Comparison of ENCODE assay signal across 1 cellular context in the genomic region with DNA sequence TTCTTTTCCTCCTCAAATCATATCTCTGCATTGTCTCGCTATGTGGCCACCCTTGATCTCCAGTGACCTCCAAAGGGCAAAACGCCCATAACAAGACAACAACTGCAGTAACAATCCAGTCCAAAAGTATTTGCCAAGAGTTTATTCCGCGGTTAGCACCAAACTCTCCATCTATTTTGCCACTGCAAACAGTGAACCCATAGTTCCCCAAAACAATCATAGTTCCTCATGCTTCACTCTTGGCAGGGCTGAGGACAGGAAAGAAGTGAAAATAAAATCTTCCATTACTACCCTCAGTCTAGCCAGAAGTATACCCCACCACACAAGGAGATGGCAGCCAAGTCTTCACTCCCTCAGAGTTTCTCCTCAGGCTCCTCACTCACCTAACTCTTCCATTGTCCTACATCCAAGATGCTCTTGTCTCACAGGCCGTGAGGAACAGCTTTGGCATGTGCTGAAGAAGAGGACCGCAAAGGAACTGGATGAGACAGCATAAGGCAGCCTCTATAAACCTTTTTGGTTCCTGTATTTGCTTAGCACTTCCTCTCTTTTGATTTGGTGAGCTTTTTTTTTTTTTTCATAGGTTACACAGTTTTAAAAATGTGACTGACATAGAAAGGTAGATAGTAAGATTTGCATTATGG.
TF ChIP-seq lines count a peak whose summit lies in the region.

A gene (minus strand): TSS at position 480 of the 644 bp plus-strand sequence. CDS start 84 bp downstream, at position 396.

TF ChIP-seq in GM12878, 131 proteins besides CTCF, POLR2A, EP300 and RAD21 (continued from another document and continues in another):
- no peak for TF ChIP-seq NFYA (IDR thresholded peaks at IDR 0.05; ENCODE audit: borderline replicate concordance, low read depth, low read length)
- no peak for TF ChIP-seq ZBED1 (IDR thresholded peaks at IDR 0.05; ENCODE audit: borderline replicate concordance)
- 0 out of 2 replicates have a peak, but pooled peaks have one; percentile 18 for TF ChIP-seq CREM (IDR thresholded peaks at IDR 0.05; ENCODE audit: low read depth)
- TF ChIP-seq, protein P1, sequence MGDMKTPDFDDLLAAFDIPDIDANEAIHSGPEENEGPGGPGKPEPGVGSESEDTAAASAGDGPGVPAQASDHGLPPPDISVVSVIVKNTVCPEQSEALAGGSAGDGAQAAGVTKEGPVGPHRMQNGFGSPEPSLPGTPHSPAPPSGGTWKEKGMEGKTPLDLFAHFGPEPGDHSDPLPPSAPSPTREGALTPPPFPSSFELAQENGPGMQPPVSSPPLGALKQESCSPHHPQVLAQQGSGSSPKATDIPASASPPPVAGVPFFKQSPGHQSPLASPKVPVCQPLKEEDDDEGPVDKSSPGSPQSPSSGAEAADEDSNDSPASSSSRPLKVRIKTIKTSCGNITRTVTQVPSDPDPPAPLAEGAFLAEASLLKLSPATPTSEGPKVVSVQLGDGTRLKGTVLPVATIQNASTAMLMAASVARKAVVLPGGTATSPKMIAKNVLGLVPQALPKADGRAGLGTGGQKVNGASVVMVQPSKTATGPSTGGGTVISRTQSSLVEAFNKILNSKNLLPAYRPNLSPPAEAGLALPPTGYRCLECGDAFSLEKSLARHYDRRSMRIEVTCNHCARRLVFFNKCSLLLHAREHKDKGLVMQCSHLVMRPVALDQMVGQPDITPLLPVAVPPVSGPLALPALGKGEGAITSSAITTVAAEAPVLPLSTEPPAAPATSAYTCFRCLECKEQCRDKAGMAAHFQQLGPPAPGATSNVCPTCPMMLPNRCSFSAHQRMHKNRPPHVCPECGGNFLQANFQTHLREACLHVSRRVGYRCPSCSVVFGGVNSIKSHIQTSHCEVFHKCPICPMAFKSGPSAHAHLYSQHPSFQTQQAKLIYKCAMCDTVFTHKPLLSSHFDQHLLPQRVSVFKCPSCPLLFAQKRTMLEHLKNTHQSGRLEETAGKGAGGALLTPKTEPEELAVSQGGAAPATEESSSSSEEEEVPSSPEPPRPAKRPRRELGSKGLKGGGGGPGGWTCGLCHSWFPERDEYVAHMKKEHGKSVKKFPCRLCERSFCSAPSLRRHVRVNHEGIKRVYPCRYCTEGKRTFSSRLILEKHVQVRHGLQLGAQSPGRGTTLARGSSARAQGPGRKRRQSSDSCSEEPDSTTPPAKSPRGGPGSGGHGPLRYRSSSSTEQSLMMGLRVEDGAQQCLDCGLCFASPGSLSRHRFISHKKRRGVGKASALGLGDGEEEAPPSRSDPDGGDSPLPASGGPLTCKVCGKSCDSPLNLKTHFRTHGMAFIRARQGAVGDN (IDR thresholded peaks at IDR 0.05), result peak; percentile 83
- TF ChIP-seq TAF1 (IDR thresholded peaks at IDR 0.05; ENCODE audit: borderline replicate concordance, low read depth, low read length), result peak; percentile 89
- TF ChIP-seq, protein P2, sequence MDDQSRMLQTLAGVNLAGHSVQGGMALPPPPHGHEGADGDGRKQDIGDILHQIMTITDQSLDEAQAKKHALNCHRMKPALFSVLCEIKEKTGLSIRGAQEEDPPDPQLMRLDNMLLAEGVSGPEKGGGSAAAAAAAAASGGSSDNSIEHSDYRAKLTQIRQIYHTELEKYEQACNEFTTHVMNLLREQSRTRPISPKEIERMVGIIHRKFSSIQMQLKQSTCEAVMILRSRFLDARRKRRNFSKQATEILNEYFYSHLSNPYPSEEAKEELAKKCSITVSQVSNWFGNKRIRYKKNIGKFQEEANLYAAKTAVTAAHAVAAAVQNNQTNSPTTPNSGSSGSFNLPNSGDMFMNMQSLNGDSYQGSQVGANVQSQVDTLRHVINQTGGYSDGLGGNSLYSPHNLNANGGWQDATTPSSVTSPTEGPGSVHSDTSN (IDR thresholded peaks at IDR 0.05; ENCODE audit: insufficient replicate concordance, low read depth, low read length), result no peak
- no peak for TF ChIP-seq NR2C1 (IDR thresholded peaks at IDR 0.05)
- no peak for TF ChIP-seq JUND (IDR thresholded peaks at IDR 0.05; ENCODE audit: low read depth, low read length)
- TF ChIP-seq, protein P3, sequence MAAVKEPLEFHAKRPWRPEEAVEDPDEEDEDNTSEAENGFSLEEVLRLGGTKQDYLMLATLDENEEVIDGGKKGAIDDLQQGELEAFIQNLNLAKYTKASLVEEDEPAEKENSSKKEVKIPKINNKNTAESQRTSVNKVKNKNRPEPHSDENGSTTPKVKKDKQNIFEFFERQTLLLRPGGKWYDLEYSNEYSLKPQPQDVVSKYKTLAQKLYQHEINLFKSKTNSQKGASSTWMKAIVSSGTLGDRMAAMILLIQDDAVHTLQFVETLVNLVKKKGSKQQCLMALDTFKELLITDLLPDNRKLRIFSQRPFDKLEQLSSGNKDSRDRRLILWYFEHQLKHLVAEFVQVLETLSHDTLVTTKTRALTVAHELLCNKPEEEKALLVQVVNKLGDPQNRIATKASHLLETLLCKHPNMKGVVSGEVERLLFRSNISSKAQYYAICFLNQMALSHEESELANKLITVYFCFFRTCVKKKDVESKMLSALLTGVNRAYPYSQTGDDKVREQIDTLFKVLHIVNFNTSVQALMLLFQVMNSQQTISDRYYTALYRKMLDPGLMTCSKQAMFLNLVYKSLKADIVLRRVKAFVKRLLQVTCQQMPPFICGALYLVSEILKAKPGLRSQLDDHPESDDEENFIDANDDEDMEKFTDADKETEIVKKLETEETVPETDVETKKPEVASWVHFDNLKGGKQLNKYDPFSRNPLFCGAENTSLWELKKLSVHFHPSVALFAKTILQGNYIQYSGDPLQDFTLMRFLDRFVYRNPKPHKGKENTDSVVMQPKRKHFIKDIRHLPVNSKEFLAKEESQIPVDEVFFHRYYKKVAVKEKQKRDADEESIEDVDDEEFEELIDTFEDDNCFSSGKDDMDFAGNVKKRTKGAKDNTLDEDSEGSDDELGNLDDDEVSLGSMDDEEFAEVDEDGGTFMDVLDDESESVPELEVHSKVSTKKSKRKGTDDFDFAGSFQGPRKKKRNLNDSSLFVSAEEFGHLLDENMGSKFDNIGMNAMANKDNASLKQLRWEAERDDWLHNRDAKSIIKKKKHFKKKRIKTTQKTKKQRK (IDR thresholded peaks at IDR 0.05; ENCODE audit: low read depth, low read length), result no peak
- TF ChIP-seq, protein P4, sequence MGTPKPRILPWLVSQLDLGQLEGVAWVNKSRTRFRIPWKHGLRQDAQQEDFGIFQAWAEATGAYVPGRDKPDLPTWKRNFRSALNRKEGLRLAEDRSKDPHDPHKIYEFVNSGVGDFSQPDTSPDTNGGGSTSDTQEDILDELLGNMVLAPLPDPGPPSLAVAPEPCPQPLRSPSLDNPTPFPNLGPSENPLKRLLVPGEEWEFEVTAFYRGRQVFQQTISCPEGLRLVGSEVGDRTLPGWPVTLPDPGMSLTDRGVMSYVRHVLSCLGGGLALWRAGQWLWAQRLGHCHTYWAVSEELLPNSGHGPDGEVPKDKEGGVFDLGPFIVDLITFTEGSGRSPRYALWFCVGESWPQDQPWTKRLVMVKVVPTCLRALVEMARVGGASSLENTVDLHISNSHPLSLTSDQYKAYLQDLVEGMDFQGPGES (IDR thresholded peaks at IDR 0.05), result no peak
- no peak for TF ChIP-seq ZSCAN29 (IDR thresholded peaks at IDR 0.05)
- TF ChIP-seq CREB1 (IDR thresholded peaks at IDR 0.05; ENCODE audit: low read depth), result no peak
- peak; percentile 96 for TF ChIP-seq ZNF384 (IDR thresholded peaks at IDR 0.05; ENCODE audit: borderline replicate concordance, low read depth, low read length)
- no peak for TF ChIP-seq MYC (IDR thresholded peaks at IDR 0.05; ENCODE audit: insufficient read depth, insufficient read length, insufficient replicate concordance, low read length, severe bottlenecking)
- peak; percentile 55 to 73; a peak in 3 of 4 replicates for TF ChIP-seq BHLHE40 (IDR thresholded peaks at IDR 0.05; ENCODE audit: borderline replicate concordance in 1 of 2, low read depth in 2 of 2, low read length in 1 of 2)
- no peak for TF ChIP-seq BRCA1 (IDR thresholded peaks at IDR 0.05; ENCODE audit: low read depth, low read length)
- no peak for TF ChIP-seq CHD2 (IDR thresholded peaks at IDR 0.05; ENCODE audit: borderline replicate concordance, low read depth, low read length)
- TF ChIP-seq BCL11A (IDR thresholded peaks at IDR 0.05; ENCODE audit: low read depth, low read length), result no peak
- peak; percentile 27; the same call in 1 of the 2 replicates for TF ChIP-seq YY1 (IDR thresholded peaks at IDR 0.05; ENCODE audit: low read depth, low read length)
- TF ChIP-seq LARP7 (IDR thresholded peaks at IDR 0.05), result 0 out of 2 replicates have a peak, but pooled peaks have one; percentile 17
- 0 out of 2 replicates have a peak, but pooled peaks have one; percentile 20 for TF ChIP-seq GABPA (IDR thresholded peaks at IDR 0.05; ENCODE audit: low read depth)
- TF ChIP-seq ZNF207 (IDR thresholded peaks at IDR 0.05; ENCODE audit: borderline replicate concordance), result 0 out of 2 replicates have a peak, but pooled peaks have one; percentile 76
- TF ChIP-seq CHD4 (IDR thresholded peaks at IDR 0.05), result no peak
- TF ChIP-seq, protein P5, sequence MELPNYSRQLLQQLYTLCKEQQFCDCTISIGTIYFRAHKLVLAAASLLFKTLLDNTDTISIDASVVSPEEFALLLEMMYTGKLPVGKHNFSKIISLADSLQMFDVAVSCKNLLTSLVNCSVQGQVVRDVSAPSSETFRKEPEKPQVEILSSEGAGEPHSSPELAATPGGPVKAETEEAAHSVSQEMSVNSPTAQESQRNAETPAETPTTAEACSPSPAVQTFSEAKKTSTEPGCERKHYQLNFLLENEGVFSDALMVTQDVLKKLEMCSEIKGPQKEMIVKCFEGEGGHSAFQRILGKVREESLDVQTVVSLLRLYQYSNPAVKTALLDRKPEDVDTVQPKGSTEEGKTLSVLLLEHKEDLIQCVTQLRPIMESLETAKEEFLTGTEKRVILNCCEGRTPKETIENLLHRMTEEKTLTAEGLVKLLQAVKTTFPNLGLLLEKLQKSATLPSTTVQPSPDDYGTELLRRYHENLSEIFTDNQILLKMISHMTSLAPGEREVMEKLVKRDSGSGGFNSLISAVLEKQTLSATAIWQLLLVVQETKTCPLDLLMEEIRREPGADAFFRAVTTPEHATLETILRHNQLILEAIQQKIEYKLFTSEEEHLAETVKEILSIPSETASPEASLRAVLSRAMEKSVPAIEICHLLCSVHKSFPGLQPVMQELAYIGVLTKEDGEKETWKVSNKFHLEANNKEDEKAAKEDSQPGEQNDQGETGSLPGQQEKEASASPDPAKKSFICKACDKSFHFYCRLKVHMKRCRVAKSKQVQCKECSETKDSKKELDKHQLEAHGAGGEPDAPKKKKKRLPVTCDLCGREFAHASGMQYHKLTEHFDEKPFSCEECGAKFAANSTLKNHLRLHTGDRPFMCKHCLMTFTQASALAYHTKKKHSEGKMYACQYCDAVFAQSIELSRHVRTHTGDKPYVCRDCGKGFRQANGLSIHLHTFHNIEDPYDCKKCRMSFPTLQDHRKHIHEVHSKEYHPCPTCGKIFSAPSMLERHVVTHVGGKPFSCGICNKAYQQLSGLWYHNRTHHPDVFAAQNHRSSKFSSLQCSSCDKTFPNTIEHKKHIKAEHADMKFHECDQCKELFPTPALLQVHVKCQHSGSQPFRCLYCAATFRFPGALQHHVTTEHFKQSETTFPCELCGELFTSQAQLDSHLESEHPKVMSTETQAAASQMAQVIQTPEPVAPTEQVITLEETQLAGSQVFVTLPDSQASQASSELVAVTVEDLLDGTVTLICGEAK (IDR thresholded peaks at IDR 0.05; ENCODE audit: borderline replicate concordance), result no peak
- TF ChIP-seq MYB (IDR thresholded peaks at IDR 0.05; ENCODE audit: borderline replicate concordance, low read depth, low read length), result no peak
- no peak for TF ChIP-seq ZNF622 (IDR thresholded peaks at IDR 0.05)
- TF ChIP-seq CBX5 (IDR thresholded peaks at IDR 0.05; ENCODE audit: low read depth), result peak; percentile 58; the same call in 1 of the 2 replicates
- TF ChIP-seq RB1 (IDR thresholded peaks at IDR 0.05; ENCODE audit: borderline replicate concordance), result peak; percentile 46; the same call in 1 of the 2 replicates
- TF ChIP-seq SREBF1 (IDR thresholded peaks at IDR 0.05; ENCODE audit: low read length), result no peak
- TF ChIP-seq FOXK2 (IDR thresholded peaks at IDR 0.05), result no peak
- TF ChIP-seq ETV6 (conservative IDR thresholded peaks at IDR 0.05 in 1 of 2, IDR thresholded peaks at IDR 0.05 in 1 of 2; ENCODE audit: borderline replicate concordance in 1 of 2, low read depth in 1 of 2), result peak in 1 of 2 experiments; percentile 31; a peak in 1 of 4 replicates
- TF ChIP-seq FOXM1 (IDR thresholded peaks at IDR 0.05; ENCODE audit: low read depth, low read length), result peak; percentile 53; the same call in 1 of the 2 replicates
- no peak for TF ChIP-seq NR2C2 (IDR thresholded peaks at IDR 0.05; ENCODE audit: borderline replicate concordance, control insufficient read depth, insufficient read length, low read depth)
- no peak for TF ChIP-seq PAX5 (IDR thresholded peaks at IDR 0.05; ENCODE audit: borderline replicate concordance, low read depth, low read length)
- no peak for TF ChIP-seq FOS (IDR thresholded peaks at IDR 0.05; ENCODE audit: borderline replicate concordance, extremely low read depth, insufficient read length)
- TF ChIP-seq NBN (IDR thresholded peaks at IDR 0.05), result peak; percentile 81
- TF ChIP-seq, protein P6, sequence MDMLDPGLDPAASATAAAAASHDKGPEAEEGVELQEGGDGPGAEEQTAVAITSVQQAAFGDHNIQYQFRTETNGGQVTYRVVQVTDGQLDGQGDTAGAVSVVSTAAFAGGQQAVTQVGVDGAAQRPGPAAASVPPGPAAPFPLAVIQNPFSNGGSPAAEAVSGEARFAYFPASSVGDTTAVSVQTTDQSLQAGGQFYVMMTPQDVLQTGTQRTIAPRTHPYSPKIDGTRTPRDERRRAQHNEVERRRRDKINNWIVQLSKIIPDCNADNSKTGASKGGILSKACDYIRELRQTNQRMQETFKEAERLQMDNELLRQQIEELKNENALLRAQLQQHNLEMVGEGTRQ (IDR thresholded peaks at IDR 0.05; ENCODE audit: borderline replicate concordance, low read depth, low read length), result no peak
- TF ChIP-seq, protein P7, sequence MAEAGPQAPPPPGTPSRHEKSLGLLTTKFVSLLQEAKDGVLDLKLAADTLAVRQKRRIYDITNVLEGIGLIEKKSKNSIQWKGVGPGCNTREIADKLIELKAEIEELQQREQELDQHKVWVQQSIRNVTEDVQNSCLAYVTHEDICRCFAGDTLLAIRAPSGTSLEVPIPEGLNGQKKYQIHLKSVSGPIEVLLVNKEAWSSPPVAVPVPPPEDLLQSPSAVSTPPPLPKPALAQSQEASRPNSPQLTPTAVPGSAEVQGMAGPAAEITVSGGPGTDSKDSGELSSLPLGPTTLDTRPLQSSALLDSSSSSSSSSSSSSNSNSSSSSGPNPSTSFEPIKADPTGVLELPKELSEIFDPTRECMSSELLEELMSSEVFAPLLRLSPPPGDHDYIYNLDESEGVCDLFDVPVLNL (IDR thresholded peaks at IDR 0.05; ENCODE audit: low read depth, low read length), result no peak
- no peak for TF ChIP-seq EGR1 (IDR thresholded peaks at IDR 0.05; ENCODE audit: borderline replicate concordance in 1 of 2, low read depth in 2 of 2, low read length in 2 of 2)
- TF ChIP-seq CBFB (IDR thresholded peaks at IDR 0.05; ENCODE audit: low read depth), result peak; percentile 92
- no peak for TF ChIP-seq RAD51 (IDR thresholded peaks at IDR 0.05)
- TF ChIP-seq, protein P8, sequence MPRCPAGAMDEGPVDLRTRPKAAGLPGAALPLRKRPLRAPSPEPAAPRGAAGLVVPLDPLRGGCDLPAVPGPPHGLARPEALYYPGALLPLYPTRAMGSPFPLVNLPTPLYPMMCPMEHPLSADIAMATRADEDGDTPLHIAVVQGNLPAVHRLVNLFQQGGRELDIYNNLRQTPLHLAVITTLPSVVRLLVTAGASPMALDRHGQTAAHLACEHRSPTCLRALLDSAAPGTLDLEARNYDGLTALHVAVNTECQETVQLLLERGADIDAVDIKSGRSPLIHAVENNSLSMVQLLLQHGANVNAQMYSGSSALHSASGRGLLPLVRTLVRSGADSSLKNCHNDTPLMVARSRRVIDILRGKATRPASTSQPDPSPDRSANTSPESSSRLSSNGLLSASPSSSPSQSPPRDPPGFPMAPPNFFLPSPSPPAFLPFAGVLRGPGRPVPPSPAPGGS (IDR thresholded peaks at IDR 0.05; ENCODE audit: borderline replicate concordance, insufficient read depth, low read depth, low read length, poor library complexity, severe bottlenecking), result no peak
- TF ChIP-seq TCF3 (IDR thresholded peaks at IDR 0.05; ENCODE audit: borderline replicate concordance, insufficient read depth, low read depth, low read length), result peak; percentile 72
